19 cellular contexts compared by ENCODE assay signal in the genomic region with DNA sequence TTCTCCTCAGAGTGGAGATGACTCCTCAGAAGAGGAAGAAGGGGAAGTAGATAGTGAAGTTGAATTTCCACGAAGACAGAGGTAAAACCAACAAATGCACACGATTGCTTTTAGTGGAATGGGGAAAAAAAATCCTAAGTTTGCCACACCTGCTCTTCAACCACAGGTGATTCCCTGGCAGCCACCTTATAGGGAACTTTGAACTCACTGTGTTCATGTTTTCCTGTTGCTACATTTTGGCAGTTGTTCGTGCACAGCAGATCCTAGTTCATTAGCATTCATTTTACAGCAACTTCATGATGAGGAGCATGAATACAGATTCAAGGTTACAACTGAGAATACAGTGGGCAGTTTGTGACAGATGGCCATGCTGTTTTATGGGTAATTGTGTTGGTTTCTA. TPM values are rescaled to one million over a fixed set of nuclear protein-coding genes. Genes with fewer than 3 reads are reported as not detected.
DNase-seq lines count a peak whose midpoint lies in the region; ATAC-seq, FAIRE-seq and TF ChIP-seq lines count a peak whose summit lies in the region.
"Had no signal": no experiment of that assay in that cellular context is flagged by ENCODE, and none has a peak within 500 bp of the region (broad histone marks: within the 10 kb centered on the region; RNA-seq: fewer than 3 reads in every experiment).

No MANE protein-coding gene starts in this region.

- H3K27me3 ChIP-seq in K562 (ENCODE audit: control insufficient read depth in 2 of 2, insufficient read depth in 2 of 2, low read length in 2 of 2) (no peaks in the 10 kb centered on the region), transverse colon (no peaks in the 10 kb centered on the region), mammary epithelial cell (ENCODE audit: insufficient read depth, low read length) (no peaks in the 10 kb centered on the region)

- no peaks in the 10 kb centered on the region for H3K9me1 ChIP-seq in K562 (ENCODE audit: control insufficient read depth, insufficient read depth, low read length)

- H4K20me1 ChIP-seq in K562 (replicated peaks; ENCODE audit: control insufficient read depth, insufficient read depth, low read length) (no peaks in the 10 kb centered on the region), mammary epithelial cell (ENCODE audit: insufficient read depth, low read length) (no peaks in the 10 kb centered on the region)

- H3K4me3 ChIP-seq in K562, result no peak overlapping the region
- no peak overlapping the region for H3K4me3 ChIP-seq in transverse colon
- H3K4me3 ChIP-seq in mammary epithelial cell (replicated peaks in 1 of 3; ENCODE audit: insufficient read depth in 1 of 3, low read depth in 2 of 3, low read length in 3 of 3), result no peak overlapping the region
- H3K4me3 ChIP-seq: GM12878, HAP-1 had no signal

- intact Hi-C loops in K562 (cut with micrococcal nuclease), result no loop called here
- intact Hi-C loops in transverse colon (cut with DNase I; ENCODE audit: low total_unique reads), result no loop called here
- intact Hi-C loops in mammary epithelial cell (cut with micrococcal nuclease), result no loop called here

- BruUV-seq in K562 (replicated peaks; lab: Mats Ljungman, UMichigan), result no TSS peak
- no TSS peak for BruUV-seq in mammary epithelial cell (replicated peaks; lab: Mats Ljungman, UMichigan)

- WGBS in K562 (ENCODE audit: insufficient coverage, low coverage, missing lambda C conversion rate), result 16% methylated on average over 3 of the region's 3 CpGs
- 39 to 61% methylated on average over 3 of the region's 3 CpGs for WGBS in transverse colon (ENCODE audit: low coverage in 1 of 2), 2 donors
- 90% methylated on average over 3 of the region's 3 CpGs for WGBS in mammary epithelial cell (ENCODE audit: low coverage, missing lambda C conversion rate)

- ATAC-seq in K562 (no peak), left lobe of liver (peak; percentile 28), T-helper 17 cell (no peak)
- ATAC-seq: GM12878 had no signal

- H3K36me3 ChIP-seq in K562 (ENCODE audit: control insufficient read depth, insufficient read depth, low read length) (peaks cover 4% of the 10 kb centered on the region), transverse colon (peaks cover 0 to 37% (median 12%) of the 10 kb centered on the region in 4 donors), mammary epithelial cell (ENCODE audit: insufficient read depth, low read length) (no peaks in the 10 kb centered on the region)
- H3K36me3 ChIP-seq: HAP-1 had no signal

- no peak overlapping the region for H3K9ac ChIP-seq in K562 (ENCODE audit: insufficient read depth in 1 of 2, low read depth in 2 of 2, low read length in 2 of 2)
- no peak overlapping the region for H3K9ac ChIP-seq in mammary epithelial cell (ENCODE audit: insufficient read depth, low read length)

- no peak overlapping the region for H3K27ac Mint-ChIP-seq in endothelial cell (ENCODE audit: unreplicated experiment)
- no peak overlapping the region for H3K27ac Mint-ChIP-seq in T-helper 17 cell
- H3K27ac Mint-ChIP-seq: CD4-positive, alpha-beta memory T cell; HFFc6 had no signal

- no peaks in the 10 kb centered on the region; the same call in 2 of the 3 replicates for H3K79me2 ChIP-seq in K562 (ENCODE audit: control insufficient read depth, insufficient read depth, low read length)
- no peaks in the 10 kb centered on the region for H3K79me2 ChIP-seq in mammary epithelial cell (ENCODE audit: insufficient read depth, low read length)

- TF ChIP-seq EP300 in K562 (IDR thresholded peaks at IDR 0.05; ENCODE audit: low read length) (no peak), transverse colon (IDR thresholded peaks at IDR 0.05; ENCODE audit: low read depth) (no peak)

- peaks cover 47% of the 10 kb centered on the region for H3K36me3 Mint-ChIP-seq in endothelial cell (ENCODE audit: low read depth, unreplicated experiment)
- H3K36me3 Mint-ChIP-seq in T-helper 17 cell (ENCODE audit: low read depth), result peaks cover 8% of the 10 kb centered on the region

- no peak for TF ChIP-seq CTCF in K562 (IDR thresholded peaks at IDR 0.05 in 2 of 3, conservative IDR thresholded peaks at IDR 0.05 in 1 of 3; ENCODE audit: insufficient read depth in 2 of 3, low read depth in 1 of 3, low read length in 3 of 3)
- no peak for TF ChIP-seq CTCF in endothelial cell (IDR thresholded peaks at IDR 0.05; ENCODE audit: unreplicated experiment)
- no peak for TF ChIP-seq CTCF in transverse colon (IDR thresholded peaks at IDR 0.05)
- no peak for TF ChIP-seq CTCF in mammary epithelial cell (conservative IDR thresholded peaks at IDR 0.05 in 1 of 2, IDR thresholded peaks at IDR 0.05 in 1 of 2; ENCODE audit: extremely low read depth in 1 of 2, insufficient read depth in 1 of 2, low read depth in 1 of 2, low read length in 2 of 2)

- H3K4me1 Mint-ChIP-seq in endothelial cell (ENCODE audit: unreplicated experiment) (peaks cover 9% of the 10 kb centered on the region), T-helper 17 cell (peaks cover 3% of the 10 kb centered on the region)

- no peaks in the 10 kb centered on the region for H3K9me3 ChIP-seq in K562 (replicated peaks; ENCODE audit: control insufficient read depth, insufficient read depth, low read depth, low read length)
- H3K9me3 ChIP-seq in transverse colon, result no peaks in the 10 kb centered on the region
- H3K9me3 ChIP-seq in T-helper 17 cell (ENCODE audit: control insufficient read depth, low read length, poor library complexity, severe bottlenecking), result no peaks in the 10 kb centered on the region
- no peaks in the 10 kb centered on the region for H3K9me3 ChIP-seq in mammary epithelial cell (replicated peaks; ENCODE audit: insufficient read depth, low read length)
- H3K9me3 ChIP-seq: HAP-1 had no signal

- DNase-seq in K562 (ENCODE audit: extremely low read depth in 1 of 4, low spot score in 3 of 4) (no peak), endothelial cell (ENCODE audit: low spot score) (no peak), left lobe of liver (ENCODE audit: low spot score) (no peak), transverse colon (no peak), T-helper 17 cell (no peak), mammary epithelial cell (no peak), LoVo (ENCODE audit: low spot score) (no peak)
- DNase-seq: C1 segment of cervical spinal cord; Calu3; CD4-positive, alpha-beta memory T cell; COR-L47; DMS79; EL; GDM1; GOT3; HFFc6 had no signal

- H3K4me2 ChIP-seq in K562 (ENCODE audit: insufficient read depth, low read length), result no peak overlapping the region
- no peak overlapping the region for H3K4me2 ChIP-seq in mammary epithelial cell (ENCODE audit: insufficient read depth, low read depth, low read length)

- H3K4me3 Mint-ChIP-seq in endothelial cell (ENCODE audit: unreplicated experiment), result peak overlapping the region; percentile 18
- no peak overlapping the region for H3K4me3 Mint-ChIP-seq in T-helper 17 cell
- H3K4me3 Mint-ChIP-seq: CD4-positive, alpha-beta memory T cell; HFFc6 had no signal

- TF ChIP-seq POLR2A in K562 (conservative IDR thresholded peaks at IDR 0.05), result no peak
- TF ChIP-seq POLR2A in transverse colon (IDR thresholded peaks at IDR 0.05), result no peak

- H3K4me1 ChIP-seq in K562 (replicated peaks in 1 of 2; ENCODE audit: control insufficient read depth in 2 of 2, insufficient read depth in 2 of 2, low read length in 2 of 2) (peaks cover 16 to 23% of the 10 kb centered on the region in 2 experiments), transverse colon (no peaks in the 10 kb centered on the region), mammary epithelial cell (ENCODE audit: insufficient read depth, low read length) (no peaks in the 10 kb centered on the region)
- H3K4me1 ChIP-seq: HAP-1 had no signal

- H3K9me3 Mint-ChIP-seq in endothelial cell (ENCODE audit: unreplicated experiment), result no peaks in the 10 kb centered on the region
- H3K9me3 Mint-ChIP-seq: CD4-positive, alpha-beta memory T cell; HFFc6 had no signal

- CTCF ChIA-PET in K562 (lab: Yijun Ruan, JAX; ENCODE audit: low intra/inter-chr PET ratio) (no interaction called here), mammary epithelial cell (lab: Charles Lee; ENCODE audit: low non-redundant PET) (no interaction called here)

- in situ Hi-C loops in K562 (cut with MboI) (no loop called here), transverse colon (cut with MboI; ENCODE audit: low pct_ligation_motif_present in 1 of 4, low pct_unique_long_range_greater_than_20kb in 1 of 4, low sequenced_read_pairs in 3 of 4) (no loop called here), mammary epithelial cell (cut with MboI; ENCODE audit: low sequenced_read_pairs in 2 of 2) (no loop called here)

- POLR2A ChIA-PET in K562 (lab: Yijun Ruan, JAX), result interaction anchor here (1.6 kb wide), 1 partner anchor 10 kb away, joined by 5 read pairs; no protein-coding TSS in a partner anchor

- H2AFZ ChIP-seq in K562 (ENCODE audit: low read depth, low read length), result 0 out of 2 replicates have a peak overlapping the region, but pooled peaks have one; percentile 3
- H2AFZ ChIP-seq in mammary epithelial cell (ENCODE audit: low read depth, low read length), result no peak overlapping the region

- H3K27me3 Mint-ChIP-seq in endothelial cell (ENCODE audit: unreplicated experiment) (peaks cover 10% of the 10 kb centered on the region), T-helper 17 cell (no peaks in the 10 kb centered on the region)
- H3K27me3 Mint-ChIP-seq: CD4-positive, alpha-beta memory T cell had no signal

- no peak overlapping the region for H3K27ac ChIP-seq in K562 (ENCODE audit: extremely low read depth, low read depth, low read length)
- peak overlapping the region; percentile 10 to 48 (median 26) for H3K27ac ChIP-seq in transverse colon
- no peak overlapping the region for H3K27ac ChIP-seq in mammary epithelial cell (ENCODE audit: insufficient read depth, low read depth, low read length)

- dilution Hi-C loops in mammary epithelial cell (cut with HindIII; ENCODE audit: low sequenced_read_pairs), result no loop called here

- peak; percentile 42 for FAIRE-seq in K562 (lab: Jason Lieb, UNC)
- FAIRE-seq: GM12878, H54 had no signal

- TF ChIP-seq RAD21 in K562 (CRISPR knock-in tag; conservative IDR thresholded peaks at IDR 0.05 in 1 of 2, IDR thresholded peaks at IDR 0.05 in 1 of 2), result no peak

RNA-seq across cellular contexts. Expression of a gene that starts 21.5 kb away (rescaled TPM):
- total RNA-seq in K562 (2011; cell fraction: chromatin; rRNA removed; ENCODE audit: low replicate concordance), result 137 and 152 TPM in 2 replicates
- 103 and 106 TPM in 2 replicates for total RNA-seq in K562 (2011; cell fraction: nucleolus; rRNA removed)
- total RNA-seq in K562 (2011; cell fraction: nucleoplasm; rRNA removed), result 145 and 197 TPM in 2 replicates
- total RNA-seq in K562 (2014; rRNA removed) (22.5 and 27.6 TPM in 2 replicates), K562 (2014; rRNA removed; fragmentation: Illumina TruSeq; extraction: Trizol) (31.5 and 34.0 TPM in 2 replicates), K562 (2015; rRNA removed; fragmentation: Illumina TruSeq; extraction: Trizol) (30.1 and 30.7 TPM in 2 replicates), K562 (2021) (32.3 and 33.8 TPM in 2 replicates), endothelial cell (ENCODE audit: unreplicated experiment) (18.1 TPM), left lobe of liver (18.5 TPM), transverse colon (10 to 100 TPM; 13.5 to 20.6 (median 15.5) TPM), T-helper 17 cell (10 to 100 TPM; 20.6 to 23.4 TPM), mammary epithelial cell (10 to 100 TPM; 17.7 to 18.6 TPM)
- polyA plus RNA-seq in K562 (2011; rRNA removed) (59.3 and 65.9 TPM in 2 replicates), K562 (2014; fragmentation: Illumina TruSeq; extraction: Trizol) (36.3 and 39.9 TPM in 2 replicates), K562 (2014; fragmentation: Nextera tagmentation; extraction: Ambion mirVana) (10 to 100 TPM; 23.1 to 30.6 TPM), K562 (2014; rRNA removed) (36.2 and 39.6 TPM in 2 replicates), mammary epithelial cell (21.0 TPM)
- polyA plus RNA-seq in K562 (2011; cell fraction: cytosol; rRNA removed), result 63.8 and 82.9 TPM in 2 replicates
- polyA plus RNA-seq in K562 (2011; cell fraction: nucleus; rRNA removed), result 41.1 and 62.8 TPM in 2 replicates
- 28.5 and 32.6 TPM in 2 replicates for polyA plus RNA-seq in K562 (2012)
- 80.5 and 81.1 TPM in 2 replicates for polyA minus RNA-seq in K562 (2011; rRNA and poly(A)+ RNA removed)
- polyA minus RNA-seq in K562 (2011; cell fraction: cytosol; rRNA and poly(A)+ RNA removed), result 21.2 and 29.0 TPM in 2 replicates
- 27.1 and 43.7 TPM in 2 replicates for polyA minus RNA-seq in K562 (2011; cell fraction: nucleus; rRNA and poly(A)+ RNA removed)
- 24.2 TPM for polyA minus RNA-seq in mammary epithelial cell

Comparison
In these comparisons a context has a peak if more than half of its experiments do, and no peak if none do; other contexts are left out.
1. H3K27ac ChIP-seq: peak in transverse colon (4 of 4); none in K562 (single experiment) and mammary epithelial cell (single experiment).